16 cellular contexts compared by ENCODE assay signal in the genomic region with DNA sequence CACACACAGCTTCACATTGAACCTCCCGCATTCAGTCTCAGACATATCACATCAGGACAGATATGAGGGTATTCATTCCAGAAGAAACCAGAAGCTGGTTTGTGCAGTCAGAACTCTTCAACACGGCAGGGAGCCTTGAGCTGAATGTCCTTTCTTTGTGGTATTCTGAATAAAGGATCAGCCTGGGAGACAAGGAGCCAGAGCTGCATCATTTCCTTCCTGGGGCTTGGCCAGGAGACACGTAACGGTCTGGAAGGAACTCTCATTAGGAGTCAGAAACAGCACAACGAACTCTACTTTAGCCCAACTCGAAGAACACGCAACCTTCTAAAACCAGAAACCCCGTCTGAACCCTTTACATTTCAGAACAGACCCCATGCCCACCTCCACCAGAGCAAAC. TPM values are rescaled to one million over a fixed set of nuclear protein-coding genes. Genes with fewer than 3 reads are reported as not detected.
DNase-seq lines count a peak whose midpoint lies in the region; ATAC-seq and TF ChIP-seq lines count a peak whose summit lies in the region.
"Had no signal": no experiment of that assay in that cellular context is flagged by ENCODE, and none has a peak within 500 bp of the region (broad histone marks: within the 10 kb centered on the region; RNA-seq: fewer than 3 reads in every experiment).

No MANE protein-coding gene starts in this region.

- H3K4me2 ChIP-seq in smooth muscle cell = peak overlapping the region; percentile 32

- no peaks in the 10 kb centered on the region for H3K9me3 ChIP-seq in smooth muscle cell (replicated peaks; ENCODE audit: low read depth)

- H3F3A ChIP-seq in smooth muscle cell (ENCODE audit: low read depth) = peaks cover 37% of the 10 kb centered on the region

- DNase-seq in HS-5 (ENCODE audit: low read depth) = peak; percentile 9
- no peak for DNase-seq in caudate nucleus (lab: John Stamatoyannopoulos, UW)
- peak; percentile 30 for DNase-seq in hepatic stellate cell (ENCODE audit: low spot score)
- DNase-seq in smooth muscle cell (lab: John Stamatoyannopoulos, UW; ENCODE audit: unreplicated experiment) = no peak
- no peak for DNase-seq in activated T-cell treated with anti-CD3 and anti-CD28 coated beads for 4 hours
- DNase-seq: CD8-positive, alpha-beta T cell; cerebellar nuclear complex; head of caudate nucleus; naive B cell; NCI-H1417 treated with DMSO at 0.1 percent for 48 hours; stimulated activated naive B cell treated with anti-CD40 and anti-IgM and Interleukin-4, amounts not matched to agents 10 μg/mL and 1 μg/mL and 100 μg/mL, for 72 hours had no signal

- H3K27ac ChIP-seq in caudate nucleus (ENCODE audit: low read depth, low read length) (peak overlapping the region; percentile 49), smooth muscle cell (ENCODE audit: low read depth) (peak overlapping the region; percentile 84)
- H3K27ac ChIP-seq: HL-60 had no signal

- no peak overlapping the region for H3K4me3 ChIP-seq in smooth muscle cell

- TF ChIP-seq CTCF in smooth muscle cell (IDR thresholded peaks at IDR 0.05; ENCODE audit: borderline replicate concordance, insufficient read depth, poor library complexity, severe bottlenecking) = no peak

- H3K27me3 ChIP-seq in smooth muscle cell (ENCODE audit: low read depth) = no peaks in the 10 kb centered on the region

- no peak for ATAC-seq in GM18907 (IDR thresholded peaks at IDR 0.05; ENCODE audit: unreplicated experiment)
- ATAC-seq in GM21786 (IDR thresholded peaks at IDR 0.05; ENCODE audit: unreplicated experiment) = no peak
- no peak for ATAC-seq in HG03175 (IDR thresholded peaks at IDR 0.05; ENCODE audit: unreplicated experiment)
- ATAC-seq: CD8-positive, alpha-beta T cell; stimulated activated naive B cell treated with anti-CD40 and anti-IgM and Interleukin-4, amounts not matched to agents 10 μg/mL and 1 μg/mL and 100 μg/mL, for 72 hours had no signal

- no peaks in the 10 kb centered on the region for H4K20me1 ChIP-seq in smooth muscle cell (ENCODE audit: low read depth)

- peaks cover 51% of the 10 kb centered on the region for H3K4me1 ChIP-seq in smooth muscle cell (ENCODE audit: low read depth)

- H3K79me2 ChIP-seq in smooth muscle cell (ENCODE audit: low read depth) = no peaks in the 10 kb centered on the region

- peaks cover 3% of the 10 kb centered on the region for H3K36me3 ChIP-seq in smooth muscle cell (ENCODE audit: low read depth)

- 68% methylated on average over 8 of the region's 8 CpGs for WGBS in smooth muscle cell (ENCODE audit: low lambda C conversion rate)

- H3K9ac ChIP-seq in smooth muscle cell (ENCODE audit: low read depth) = peak overlapping the region; percentile 31

- peak overlapping the region; percentile 64 for H2AFZ ChIP-seq in smooth muscle cell (ENCODE audit: low read depth)

RNA-seq across cellular contexts. Expression of a gene that starts 46.4 kb away (rescaled TPM):
- total RNA-seq in smooth muscle cell = 56.3 and 58.6 TPM in 2 replicates
- polyA plus RNA-seq in smooth muscle cell = 27.7 and 29.3 TPM in 2 replicates
- total RNA-seq: CD8-positive, alpha-beta T cell; T-helper 2 cell treated with Interferon-gamma antibody and Interleukin-4, amounts not matched to agents 100 ng/mL and 5 ng/mL, for 36 hours had no signal

Comparison
In these comparisons a context has a peak if more than half of its experiments do, and no peak if none do; other contexts are left out.
1. DNase-seq: peak in HS-5 (single experiment) and hepatic stellate cell (single experiment); none in caudate nucleus (0 of 61), smooth muscle cell (single experiment) and activated T-cell treated with anti-CD3 and anti-CD28 coated beads for 4 hours (single experiment).